In genomic region chr11:57597461-57597892, GRCh38 we compare ENCODE assay signal across 9 cellular contexts. TPM values are rescaled to one million over a fixed set of nuclear protein-coding genes. Genes with fewer than 3 reads are reported as not detected.
DNase-seq lines count a peak whose midpoint lies in the region; ATAC-seq, FAIRE-seq and TF ChIP-seq lines count a peak whose summit lies in the region.
"Had no signal": no experiment of that assay in that cellular context is flagged by ENCODE, and none has a peak within 500 bp of the region (broad histone marks: within the 10 kb centered on the region; RNA-seq: fewer than 3 reads in every experiment).

Gene SERPING1, plus strand, starts transcription at chr11:57597685. Its CDS starts 586 bp downstream, at chr11:57598271.

- H3K36me3 Mint-ChIP-seq in activated naive CD8-positive, alpha-beta T cell treated with anti-CD3 and anti-CD28 coated beads, Interleukin-2, amount 50 U/mL, for 24 hours (ENCODE audit: low read depth): no peaks in the 10 kb centered on the region

- H3K27me3 ChIP-seq in H7 (ENCODE audit: control insufficient read depth, insufficient read depth, low read length) (no peaks in the 10 kb centered on the region), layer of hippocampus (ENCODE audit: control insufficient read depth, insufficient read depth, low read length) (no peaks in the 10 kb centered on the region)

- H3K27ac ChIP-seq in cingulate gyrus (ENCODE audit: low read depth, low read length): peak within 1 kb of the TSS; percentile 77
- peak within 1 kb of the TSS; percentile 75 for H3K27ac ChIP-seq in layer of hippocampus (ENCODE audit: low read depth, low read length)
- peak within 1 kb of the TSS; percentile 52 to 95 (median 87) for H3K27ac ChIP-seq in skin epidermis

- H3K27me3 Mint-ChIP-seq in activated naive CD8-positive, alpha-beta T cell treated with anti-CD3 and anti-CD28 coated beads, Interleukin-2, amount 50 U/mL, for 24 hours: peaks cover 36% of the 10 kb centered on the region

- H3K27ac Mint-ChIP-seq in activated naive CD8-positive, alpha-beta T cell treated with anti-CD3 and anti-CD28 coated beads, Interleukin-2, amount 50 U/mL, for 24 hours: no peak within 1 kb of the TSS

- no peaks in the 10 kb centered on the region for H3K9me3 Mint-ChIP-seq in activated naive CD8-positive, alpha-beta T cell treated with anti-CD3 and anti-CD28 coated beads, Interleukin-2, amount 50 U/mL, for 24 hours

- no peak for TF ChIP-seq POLR2A in GM12892 (IDR thresholded peaks at IDR 0.05; ENCODE audit: low read depth, low read length)

- H3K36me3 ChIP-seq in H7 (replicated peaks; ENCODE audit: control insufficient read depth, insufficient read depth, low read length): peaks cover 1% of the 10 kb centered on the region; the same call in 1 of the 2 replicates

- DNase-seq in H7: no peak
- DNase-seq in pons (ENCODE audit: low spot score): no peak
- no peak for DNase-seq in GM12892 (ENCODE audit: insufficient read length)
- no peak for DNase-seq in activated naive CD8-positive, alpha-beta T cell treated with anti-CD3 and anti-CD28 coated beads, Interleukin-2, amount 50 U/mL, for 24 hours
- DNase-seq in activated CD4-positive, alpha-beta T cell treated with anti-CD3 and anti-CD28 coated beads for 48 hours: no peak

- ATAC-seq in activated naive CD8-positive, alpha-beta T cell treated with anti-CD3 and anti-CD28 coated beads, Interleukin-2, amount 50 U/mL, for 24 hours: no peak

- no peak within 1 kb of the TSS for H3K4me3 Mint-ChIP-seq in activated naive CD8-positive, alpha-beta T cell treated with anti-CD3 and anti-CD28 coated beads, Interleukin-2, amount 50 U/mL, for 24 hours

- peaks cover 3% of the 10 kb centered on the region for H3K4me1 Mint-ChIP-seq in activated naive CD8-positive, alpha-beta T cell treated with anti-CD3 and anti-CD28 coated beads, Interleukin-2, amount 50 U/mL, for 24 hours

- no peak for FAIRE-seq in GM12892 (lab: Jason Lieb, UNC)
- FAIRE-seq: colon had no signal

- peak within 1 kb of the TSS; percentile 56 for H3K4me3 ChIP-seq in H7 (ENCODE audit: insufficient read depth, low read depth, low read length)
- H3K4me3 ChIP-seq in skin epidermis: peak within 1 kb of the TSS; percentile 39 to 59 (median 48)

RNA-seq across cellular contexts. Expression of gene SERPING1, which starts in this region (rescaled TPM):
- total RNA-seq in H7 (2014; rRNA removed; shearing (Covaris generic)): 30.3 and 34.6 TPM in 2 replicates
- polyA plus RNA-seq in GM12892 (2012; ENCODE audit: missing spikeins): not detected
